In genomic region chr16:6573577-6573976, GRCh38 we compare ENCODE assay signal across 13 cellular contexts.
DNase-seq lines count a peak whose midpoint lies in the region; ATAC-seq and TF ChIP-seq lines count a peak whose summit lies in the region.
"Had no signal": no experiment of that assay in that cellular context is flagged by ENCODE, and none has a peak within 500 bp of the region (broad histone marks: within the 10 kb centered on the region; RNA-seq: fewer than 3 reads in every experiment).

No MANE protein-coding gene starts in this region.

- H3K4me3 ChIP-seq in dorsolateral prefrontal cortex (peak overlapping the region in 47 of 59 donors; percentile 4 to 61 (median 30)), testis (no peak overlapping the region)
- H3K4me3 ChIP-seq: coronary artery, gastroesophageal sphincter, PC-9 had no signal

- DNase-seq in DMS79 (lab: John Stamatoyannopoulos, UW) (peak; percentile 74), NCI-H1694 (lab: John Stamatoyannopoulos, UW) (peak; percentile 73), dorsolateral prefrontal cortex (peak; percentile 52 to 88 (median 81)), occipital lobe (lab: John Stamatoyannopoulos, UW) (peak; percentile 74), testis (no peak), SKM-1 treated with dmso at 0.1 percent for 144 hours (lab: John Stamatoyannopoulos, UW; ENCODE audit: unreplicated experiment) (no peak), NCI-H1436 (lab: John Stamatoyannopoulos, UW) (no peak)
- DNase-seq: activated effector memory CD4-positive, alpha-beta T cell treated with anti-CD3 and anti-CD28 coated beads, Interleukin-2, amount 50 U/mL, for 16 hours; stimulated activated CD4-positive, alpha-beta T cell treated with anti-CD3 and anti-CD28 coated beads, Interleukin-1b, Interleukin-23, amount 100 ng/mL, for 48 hours had no signal

- WGBS in testis, 2 donors = 13 to 18% methylated on average over 11 to 22 of the region's 22 CpGs

- no peaks in the 10 kb centered on the region for H3K4me1 ChIP-seq in testis
- H3K4me1 ChIP-seq: gastroesophageal sphincter had no signal

- no peaks in the 10 kb centered on the region for H3K9me3 ChIP-seq in testis
- H3K9me3 ChIP-seq: gastroesophageal sphincter had no signal

- peak; percentile 17 to 84 (median 61) for TF ChIP-seq CTCF in dorsolateral prefrontal cortex (IDR thresholded peaks at IDR 0.05 in 54 of 56, conservative IDR thresholded peaks at IDR 0.05 in 2 of 56; ENCODE audit: low read depth in 1 of 56, partially characterized antibody in 56 of 56)
- TF ChIP-seq CTCF in testis (IDR thresholded peaks at IDR 0.05) = no peak

- no peaks in the 10 kb centered on the region for H3K27me3 ChIP-seq in dorsolateral prefrontal cortex
- no peaks in the 10 kb centered on the region for H3K27me3 ChIP-seq in testis

- no peak for ATAC-seq in GM18868 (IDR thresholded peaks at IDR 0.05; ENCODE audit: unreplicated experiment)
- ATAC-seq: gastroesophageal sphincter had no signal

- intact Hi-C loops in dorsolateral prefrontal cortex (cut with DNase I) = loop anchor here in 1 of 2 donors (5.0 kb wide), 1 partner anchor 556 kb away; no protein-coding TSS in a partner anchor
- intact Hi-C loops in testis (cut with DNase I; ENCODE audit: low total_unique reads) = no loop called here

- TF ChIP-seq POLR2A in testis (IDR thresholded peaks at IDR 0.05) = no peak

- H3K27ac ChIP-seq in dorsolateral prefrontal cortex (peak overlapping the region in 17 of 59 donors; percentile 1 to 60 (median 34)), testis (no peak overlapping the region)
- H3K27ac ChIP-seq: coronary artery, gastroesophageal sphincter, PC-9 had no signal

- no peaks in the 10 kb centered on the region for H3K36me3 ChIP-seq in testis (ENCODE audit: low read depth, missing control alignments)
- H3K36me3 ChIP-seq: gastroesophageal sphincter had no signal

Comparison
In these comparisons a context has a peak if more than half of its experiments do, and no peak if none do; other contexts are left out.
1. DNase-seq: peak in DMS79 (single experiment), NCI-H1694 (single experiment), dorsolateral prefrontal cortex (10 of 10) and occipital lobe (single experiment); none in testis (single experiment), SKM-1 treated with dmso at 0.1 percent for 144 hours (single experiment) and NCI-H1436 (single experiment).
2. H3K4me3 ChIP-seq: peak in dorsolateral prefrontal cortex (47 of 59); none in testis (0 of 2).
3. CTCF ChIP-seq: peak in dorsolateral prefrontal cortex (56 of 56); none in testis (0 of 3).